Comparison of ENCODE assay signal across 2 cellular contexts in the genomic region with DNA sequence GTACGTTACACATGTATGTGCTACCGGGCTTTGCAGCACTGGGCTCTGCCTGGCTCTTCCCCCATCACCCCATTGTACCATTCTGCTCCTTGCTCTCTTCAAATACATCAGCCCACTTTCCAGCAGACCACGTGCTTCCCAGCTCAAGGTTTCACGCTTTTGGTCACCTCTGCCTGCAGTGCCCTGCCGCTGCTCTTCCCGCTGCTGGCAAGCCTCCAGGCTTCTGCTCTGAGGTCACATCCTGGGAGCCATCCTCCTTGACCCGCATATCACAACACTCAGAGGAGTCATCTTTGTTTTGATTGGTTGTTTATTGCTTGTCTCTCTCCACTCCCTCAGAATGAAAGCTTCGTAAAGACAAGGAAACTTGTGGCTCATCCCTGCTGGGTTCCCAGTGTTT.
A peak's percentile ranks its signal among the peaks of the same experiment; 100 is the strongest.
TF ChIP-seq lines count a peak whose summit lies in the region.

No MANE protein-coding gene starts in this region.

TF ChIP-seq in IMR-90, 13 proteins besides CTCF, POLR2A, EP300 and RAD21:
- TF ChIP-seq CHD1 (IDR thresholded peaks at IDR 0.05; ENCODE audit: low read depth, low read length) (no peak), RFX5 (IDR thresholded peaks at IDR 0.05; ENCODE audit: low read depth, low read length) (no peak), RCOR1 (IDR thresholded peaks at IDR 0.05; ENCODE audit: insufficient replicate concordance, low read length) (no peak), FOS (IDR thresholded peaks at IDR 0.05; ENCODE audit: low read depth, low read length) (no peak), MAZ (IDR thresholded peaks at IDR 0.05; ENCODE audit: borderline replicate concordance, low read depth, low read length) (no peak), MXI1 (IDR thresholded peaks at IDR 0.05; ENCODE audit: borderline replicate concordance, low read depth, low read length) (no peak), BHLHE40 (IDR thresholded peaks at IDR 0.05; ENCODE audit: low read depth, low read length) (no peak)
TF ChIP-seq in IMR-90: peak in this region for 0.

TF ChIP-seq in K562, 482 proteins besides CTCF, POLR2A, EP300 and RAD21:
- TF ChIP-seq CREB3L1 (IDR thresholded peaks at IDR 0.05; ENCODE audit: borderline replicate concordance, low read depth) (no peak), GABPA (tag; conservative IDR thresholded peaks at IDR 0.05; ENCODE audit: low read depth) (0 out of 2 replicates have a peak, but pooled peaks have one; percentile 26), NFIC (IDR thresholded peaks at IDR 0.05) (peak; percentile 69), L3MBTL2 (IDR thresholded peaks at IDR 0.05) (peak; percentile 62; the same call in 1 of the 2 replicates), HNRNPL (IDR thresholded peaks at IDR 0.05; ENCODE audit: low read depth, low read length) (no peak), NFYB (IDR thresholded peaks at IDR 0.05; ENCODE audit: extremely low read depth, insufficient read length) (no peak), TSHZ1 (CRISPR knock-in tag; IDR thresholded peaks at IDR 0.05) (no peak)
- TF ChIP-seq, protein P1, sequence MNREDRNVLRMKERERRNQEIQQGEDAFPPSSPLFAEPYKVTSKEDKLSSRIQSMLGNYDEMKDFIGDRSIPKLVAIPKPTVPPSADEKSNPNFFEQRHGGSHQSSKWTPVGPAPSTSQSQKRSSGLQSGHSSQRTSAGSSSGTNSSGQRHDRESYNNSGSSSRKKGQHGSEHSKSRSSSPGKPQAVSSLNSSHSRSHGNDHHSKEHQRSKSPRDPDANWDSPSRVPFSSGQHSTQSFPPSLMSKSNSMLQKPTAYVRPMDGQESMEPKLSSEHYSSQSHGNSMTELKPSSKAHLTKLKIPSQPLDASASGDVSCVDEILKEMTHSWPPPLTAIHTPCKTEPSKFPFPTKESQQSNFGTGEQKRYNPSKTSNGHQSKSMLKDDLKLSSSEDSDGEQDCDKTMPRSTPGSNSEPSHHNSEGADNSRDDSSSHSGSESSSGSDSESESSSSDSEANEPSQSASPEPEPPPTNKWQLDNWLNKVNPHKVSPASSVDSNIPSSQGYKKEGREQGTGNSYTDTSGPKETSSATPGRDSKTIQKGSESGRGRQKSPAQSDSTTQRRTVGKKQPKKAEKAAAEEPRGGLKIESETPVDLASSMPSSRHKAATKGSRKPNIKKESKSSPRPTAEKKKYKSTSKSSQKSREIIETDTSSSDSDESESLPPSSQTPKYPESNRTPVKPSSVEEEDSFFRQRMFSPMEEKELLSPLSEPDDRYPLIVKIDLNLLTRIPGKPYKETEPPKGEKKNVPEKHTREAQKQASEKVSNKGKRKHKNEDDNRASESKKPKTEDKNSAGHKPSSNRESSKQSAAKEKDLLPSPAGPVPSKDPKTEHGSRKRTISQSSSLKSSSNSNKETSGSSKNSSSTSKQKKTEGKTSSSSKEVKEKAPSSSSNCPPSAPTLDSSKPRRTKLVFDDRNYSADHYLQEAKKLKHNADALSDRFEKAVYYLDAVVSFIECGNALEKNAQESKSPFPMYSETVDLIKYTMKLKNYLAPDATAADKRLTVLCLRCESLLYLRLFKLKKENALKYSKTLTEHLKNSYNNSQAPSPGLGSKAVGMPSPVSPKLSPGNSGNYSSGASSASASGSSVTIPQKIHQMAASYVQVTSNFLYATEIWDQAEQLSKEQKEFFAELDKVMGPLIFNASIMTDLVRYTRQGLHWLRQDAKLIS (CRISPR knock-in tag; IDR thresholded peaks at IDR 0.05), result no peak
- TF ChIP-seq, protein P2, sequence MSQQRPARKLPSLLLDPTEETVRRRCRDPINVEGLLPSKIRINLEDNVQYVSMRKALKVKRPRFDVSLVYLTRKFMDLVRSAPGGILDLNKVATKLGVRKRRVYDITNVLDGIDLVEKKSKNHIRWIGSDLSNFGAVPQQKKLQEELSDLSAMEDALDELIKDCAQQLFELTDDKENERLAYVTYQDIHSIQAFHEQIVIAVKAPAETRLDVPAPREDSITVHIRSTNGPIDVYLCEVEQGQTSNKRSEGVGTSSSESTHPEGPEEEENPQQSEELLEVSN (IDR thresholded peaks at IDR 0.05; ENCODE audit: borderline replicate concordance in 1 of 2, extremely low read depth in 1 of 2, insufficient read depth in 1 of 2, insufficient read length in 1 of 2, low read depth in 1 of 2, low read length in 1 of 2, poor library complexity in 1 of 2, severe bottlenecking in 1 of 2), result peak in 1 of 2 experiments; percentile 33
